8 cellular contexts compared by ENCODE assay signal in the genomic region with DNA sequence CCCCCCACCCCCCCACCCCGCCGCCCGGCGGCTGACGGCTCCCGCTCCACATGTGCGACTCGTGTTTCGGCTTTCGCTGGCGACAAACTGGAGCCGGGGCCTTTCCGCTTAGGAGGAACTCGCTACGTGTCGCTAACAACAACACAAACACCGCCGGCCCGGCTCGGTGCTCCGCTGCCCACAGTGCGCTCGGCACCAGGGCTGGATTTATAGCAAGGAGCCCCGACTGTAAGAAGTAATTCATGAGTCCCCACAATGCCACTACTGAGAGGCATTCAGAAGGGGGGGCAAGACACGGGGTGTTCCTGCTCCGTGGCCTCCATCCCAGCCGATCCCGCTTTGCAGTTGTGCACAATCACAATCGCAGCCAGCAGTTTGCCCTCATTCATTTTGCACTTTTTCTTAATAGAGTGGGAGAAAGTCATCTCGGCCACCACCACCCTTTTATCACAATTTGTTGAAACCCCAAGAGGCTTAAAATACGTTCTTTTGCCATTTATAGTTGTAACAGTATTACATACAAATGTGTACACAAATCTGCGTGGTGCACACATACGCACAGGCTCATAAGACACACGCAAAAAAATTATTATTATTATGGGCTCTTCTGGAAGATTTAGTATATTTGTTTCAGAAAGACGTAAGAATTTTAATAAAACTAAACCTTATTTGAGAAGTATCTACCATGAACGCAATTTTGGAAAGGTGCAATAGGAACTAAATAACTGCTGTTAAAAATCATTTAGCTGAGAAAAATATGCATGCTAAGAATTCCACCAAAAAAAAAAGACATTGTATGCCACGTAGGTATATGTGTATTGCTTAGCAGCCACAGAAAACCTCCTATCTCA. TPM values are rescaled to one million over a fixed set of nuclear protein-coding genes. Genes with fewer than 3 reads are reported as not detected.
DNase-seq lines count a peak whose midpoint lies in the region; ATAC-seq and TF ChIP-seq lines count a peak whose summit lies in the region.

No MANE protein-coding gene starts in this region.

- no peak for ATAC-seq in GM18505 (IDR thresholded peaks at IDR 0.05; ENCODE audit: unreplicated experiment)
- ATAC-seq in HG02798 (IDR thresholded peaks at IDR 0.05; ENCODE audit: poor library complexity, unreplicated experiment), result no peak

- H2BK120ac ChIP-seq in trophoblast cell (ENCODE audit: insufficient read depth, low read length, poor library complexity), result no peak overlapping the region

- no peak overlapping the region for H3K14ac ChIP-seq in trophoblast cell (ENCODE audit: low read length)

- H3K27ac ChIP-seq in SJSA1 (peak overlapping the region; percentile 77), cardiac muscle cell (no peak overlapping the region), trophoblast cell (ENCODE audit: low read depth, low read length) (no peak overlapping the region)

- no peak overlapping the region for H3K23ac ChIP-seq in trophoblast cell (ENCODE audit: low read length)

- H3K27me3 ChIP-seq in SJSA1 (replicated peaks) (no peaks in the 10 kb centered on the region), cardiac muscle cell (peaks cover 41% of the 10 kb centered on the region), trophoblast cell (ENCODE audit: insufficient read depth, low read length) (peaks cover 27% of the 10 kb centered on the region)

- no peaks in the 10 kb centered on the region for H3K79me1 ChIP-seq in trophoblast cell (ENCODE audit: low read length)

- H2AFZ ChIP-seq in trophoblast cell (ENCODE audit: insufficient read depth, low read length, poor library complexity), result no peak overlapping the region

- H2AK5ac ChIP-seq in trophoblast cell (ENCODE audit: low read length), result no peak overlapping the region

- H3K4ac ChIP-seq in trophoblast cell (ENCODE audit: low read depth, low read length), result no peak overlapping the region

- H3K4me2 ChIP-seq in trophoblast cell (ENCODE audit: low read length), result peak overlapping the region; percentile 53

- peak overlapping the region; percentile 36 for H3K4me3 ChIP-seq in SJSA1
- peak overlapping the region; percentile 9 for H3K4me3 ChIP-seq in cardiac muscle cell
- no peak overlapping the region for H3K4me3 ChIP-seq in trophoblast cell (ENCODE audit: low read depth, low read length)

- H3K79me2 ChIP-seq in trophoblast cell (ENCODE audit: control insufficient read depth, insufficient read depth, low read length, poor library complexity), result no peaks in the 10 kb centered on the region

- no peak overlapping the region for H4K12ac ChIP-seq in trophoblast cell (ENCODE audit: low read depth, low read length)

- H3K9ac ChIP-seq in trophoblast cell (ENCODE audit: low read length), result no peak overlapping the region

- TF ChIP-seq CTCF in cardiac muscle cell (IDR thresholded peaks at IDR 0.05; ENCODE audit: low read depth, low read length), result no peak

- WGBS in trophoblast cell (ENCODE audit: extremely low coverage, insufficient coverage, insufficient read length), result no CpG with 5 or more reads among the region's 37 CpGs

- DNase-seq in SJSA1 (ENCODE audit: low read depth in 1 of 2, low spot score in 2 of 2) (peak; percentile 66 to 85), cardiac muscle cell (ENCODE audit: low read depth in 1 of 2, low spot score in 1 of 2) (peak; percentile 58 to 76), trophoblast cell (no peak), HK-2 (ENCODE audit: unreplicated experiment) (no peak), NCI-H226 (no peak)

- peak; percentile 46 for TF ChIP-seq POLR2A in GM19099 (IDR thresholded peaks at IDR 0.05; ENCODE audit: extremely low read depth, insufficient read length, low read depth)
- TF ChIP-seq POLR2A in GM18505 (IDR thresholded peaks at IDR 0.05; ENCODE audit: borderline replicate concordance, extremely low read depth, insufficient read depth, insufficient read length), result no peak

- no peak overlapping the region for H3K18ac ChIP-seq in trophoblast cell (ENCODE audit: low read length)

- H3K36me3 ChIP-seq in SJSA1 (no peaks in the 10 kb centered on the region), cardiac muscle cell (no peaks in the 10 kb centered on the region), trophoblast cell (ENCODE audit: control insufficient read depth in 1 of 2, insufficient read depth in 2 of 2, low read length in 2 of 2) (no peaks in the 10 kb centered on the region)

- no peak overlapping the region for H4K91ac ChIP-seq in trophoblast cell (ENCODE audit: low read depth, low read length)

- H3K9me3 ChIP-seq in SJSA1 (replicated peaks) (no peaks in the 10 kb centered on the region), cardiac muscle cell (ENCODE audit: low read depth) (no peaks in the 10 kb centered on the region), trophoblast cell (ENCODE audit: insufficient read depth, low read depth, low read length) (peaks cover 2% of the 10 kb centered on the region)

- H3K4me1 ChIP-seq in SJSA1 (replicated peaks), result peaks cover 42% of the 10 kb centered on the region
- no peaks in the 10 kb centered on the region for H3K4me1 ChIP-seq in cardiac muscle cell (ENCODE audit: low read depth)
- H3K4me1 ChIP-seq in trophoblast cell (ENCODE audit: control insufficient read depth in 1 of 2, insufficient read depth in 2 of 2, low read length in 2 of 2), result peaks cover 0 to 4% of the 10 kb centered on the region in 2 experiments

- no peak overlapping the region for H2BK5ac ChIP-seq in trophoblast cell (ENCODE audit: low read depth, low read length, poor library complexity)

- no peak overlapping the region for H4K8ac ChIP-seq in trophoblast cell (ENCODE audit: low read depth, low read length)

- H2BK12ac ChIP-seq in trophoblast cell (ENCODE audit: low read length), result no peak overlapping the region

RNA-seq across cellular contexts. Expression of gene EBF1, which starts 48.1 kb away (rescaled TPM):
- total RNA-seq in SJSA1 (2014; rRNA removed; shearing (Covaris generic)), result 8.5 and 12.7 TPM in 2 replicates
- total RNA-seq in cardiac muscle cell, result 0.06 and 0.46 TPM in 2 replicates
- polyA plus RNA-seq in cardiac muscle cell, result 0.46 TPM in 1 of 2 replicates, not detected in the other
- not detected in 2 replicates for polyA plus RNA-seq in trophoblast cell (2013)

Comparison
In these comparisons a context has a peak if more than half of its experiments do, and no peak if none do; other contexts are left out.
1. DNase-seq: peak in SJSA1 (2 of 2) and cardiac muscle cell (2 of 2); none in trophoblast cell (0 of 2), HK-2 (single experiment) and NCI-H226 (single experiment).